In genomic region chr13:60617863-60618733, GRCh38 we compare ENCODE assay signal across 13 cellular contexts.
DNase-seq lines count a peak whose midpoint lies in the region; FAIRE-seq and TF ChIP-seq lines count a peak whose summit lies in the region.
"Had no signal": no experiment of that assay in that cellular context is flagged by ENCODE, and none has a peak within 500 bp of the region (broad histone marks: within the 10 kb centered on the region; RNA-seq: fewer than 3 reads in every experiment).

No MANE protein-coding gene starts in this region.

- no TSS peak for BruUV-seq in endothelial cell of umbilical vein (replicated peaks; lab: Mats Ljungman, UMichigan)

- no peak overlapping the region for H2BK15ac ChIP-seq in neuronal stem cell (ENCODE audit: low read length)

- H3K9ac ChIP-seq in NT2/D1 (ENCODE audit: insufficient read length, low read depth) (no peak overlapping the region), endothelial cell of umbilical vein (replicated peaks; ENCODE audit: extremely low read depth, insufficient read depth, low read length) (no peak overlapping the region), neuronal stem cell (ENCODE audit: low read depth, low read length, poor library complexity) (no peak overlapping the region)

- H3K27me3 ChIP-seq in NT2/D1 (ENCODE audit: insufficient read depth, insufficient read length) (no peaks in the 10 kb centered on the region), endothelial cell of umbilical vein (ENCODE audit: control insufficient read depth in 2 of 2, insufficient read depth in 2 of 2, low read length in 2 of 2) (peaks cover 7 to 18% of the 10 kb centered on the region in 2 experiments), neuronal stem cell (ENCODE audit: control insufficient read depth in 3 of 3, insufficient read depth in 3 of 3, low read depth in 1 of 3, low read length in 3 of 3) (no peaks in the 10 kb centered on the region), spleen (replicated peaks in 1 of 7) (no peaks in the 10 kb centered on the region)
- H3K27me3 ChIP-seq: colonic mucosa had no signal

- no CpG with 5 or more reads among the region's 5 CpGs for WGBS in neuronal stem cell (ENCODE audit: extremely low coverage in 2 of 2, insufficient read length in 2 of 2, insufficient replicate concordance in 1 of 2), 2 donors
- WGBS in spleen, 5 donors: 80 to 92% (median 88%) methylated on average over 5 of the region's 5 CpGs

- H3K14ac ChIP-seq in neuronal stem cell (ENCODE audit: low read length): no peak overlapping the region

- CTCF ChIA-PET in endothelial cell of umbilical vein (lab: Charles Lee): interaction anchor here (0.7 to 4.9 kb wide), 12 partner anchors 10 to 1336 kb away, joined by 3 to 57 read pairs (median 6); no protein-coding TSS in a partner anchor

- H3K27ac ChIP-seq in endothelial cell of umbilical vein (ENCODE audit: insufficient read depth, low read depth, low read length) (no peak overlapping the region), neuronal stem cell (replicated peaks; ENCODE audit: low read length) (no peak overlapping the region), spleen (no peak overlapping the region)
- H3K27ac ChIP-seq: colonic mucosa had no signal

- H2AK5ac ChIP-seq in neuronal stem cell (ENCODE audit: low read depth, low read length): no peak overlapping the region

- POLR2A ChIA-PET in endothelial cell of umbilical vein (lab: Charles Lee): no interaction called here

- H2BK5ac ChIP-seq in neuronal stem cell (ENCODE audit: low read length): no peak overlapping the region

- in situ Hi-C loops in G401 (cut with HindIII; ENCODE audit: low sequenced_read_pairs): no loop called here

- H3K79me2 ChIP-seq in endothelial cell of umbilical vein (ENCODE audit: control insufficient read depth, insufficient read depth, low read length): no peaks in the 10 kb centered on the region

- no peak for TF ChIP-seq POLR2A in endothelial cell of umbilical vein (IDR thresholded peaks at IDR 0.05; ENCODE audit: low read depth, low read length)
- no peak for TF ChIP-seq POLR2A in spleen (IDR thresholded peaks at IDR 0.05)

- no peaks in the 10 kb centered on the region for H3K9me3 ChIP-seq in NT2/D1 (ENCODE audit: insufficient read depth, low read length)
- H3K9me3 ChIP-seq in endothelial cell of umbilical vein (replicated peaks; ENCODE audit: control insufficient read depth, insufficient read depth, low read length): no peaks in the 10 kb centered on the region
- H3K9me3 ChIP-seq in neuronal stem cell (replicated peaks in 1 of 2; ENCODE audit: control insufficient read depth in 2 of 2, insufficient read depth in 1 of 2, low read depth in 1 of 2, low read length in 2 of 2): no peaks in the 10 kb centered on the region
- no peaks in the 10 kb centered on the region for H3K9me3 ChIP-seq in spleen
- H3K9me3 ChIP-seq: colonic mucosa had no signal

- H4K91ac ChIP-seq in neuronal stem cell (ENCODE audit: low read depth, low read length, poor library complexity): no peak overlapping the region

- H2BK12ac ChIP-seq in neuronal stem cell (ENCODE audit: low read length): no peak overlapping the region

- H2AFZ ChIP-seq in endothelial cell of umbilical vein (ENCODE audit: low read depth, low read length) (no peak overlapping the region), neuronal stem cell (ENCODE audit: low read length) (peak overlapping the region; percentile 31)

- DNase-seq in G401 (ENCODE audit: low spot score) (peak; percentile 8), NT2/D1 (ENCODE audit: low read depth, low spot score) (peak; percentile 27), endothelial cell of umbilical vein (ENCODE audit: low read depth, low spot score) (peak; percentile 33), neuronal stem cell (ENCODE audit: low spot score) (no peak), spleen (no peak), SKM-1 treated with dmso at 0.1 percent for 144 hours (lab: John Stamatoyannopoulos, UW; ENCODE audit: unreplicated experiment) (no peak)
- no peak for DNase-seq in stimulated activated naive CD4-positive, alpha-beta T cell treated with Interleukin-2 at 50 U/mL for 16 hours (lab: John Stamatoyannopoulos, UW)
- no peak for DNase-seq in activated effector memory CD4-positive, alpha-beta T cell treated with Interleukin-2 at 50 U/mL for 16 hours
- DNase-seq: activated CD8-positive, alpha-beta T cell treated with anti-CD3 and anti-CD28 coated beads, Interleukin-2, amount 10 ng/mL, durations not matched to agents 7 days and 5 days; colonic mucosa; naive thymus-derived CD4-positive, alpha-beta T cell; NCI-H2171 treated with DMSO at 0.1 percent for 48 hours had no signal

- TF ChIP-seq CTCF in endothelial cell of umbilical vein (IDR thresholded peaks at IDR 0.05; ENCODE audit: extremely low read depth in 1 of 2, insufficient read depth in 1 of 2, low read depth in 1 of 2, low read length in 2 of 2) (peak; percentile 18 to 37), spleen (IDR thresholded peaks at IDR 0.05 in 8 of 11, conservative IDR thresholded peaks at IDR 0.05 in 3 of 11) (no peak)

- H3K4me2 ChIP-seq in endothelial cell of umbilical vein (ENCODE audit: insufficient read depth, low read length): no peak overlapping the region
- no peak overlapping the region for H3K4me2 ChIP-seq in neuronal stem cell (ENCODE audit: insufficient read depth, low read length, poor library complexity, severe bottlenecking)

- no peak overlapping the region for H3K4ac ChIP-seq in neuronal stem cell (ENCODE audit: low read length)

- no peaks in the 10 kb centered on the region for H3K79me1 ChIP-seq in neuronal stem cell (ENCODE audit: low read depth, low read length)

- H3K36me3 ChIP-seq in NT2/D1 (ENCODE audit: insufficient read depth, insufficient read length, low read length) (no peaks in the 10 kb centered on the region), endothelial cell of umbilical vein (ENCODE audit: control insufficient read depth in 2 of 2, extremely low read depth in 1 of 2, insufficient read depth in 2 of 2, low read length in 2 of 2) (no peaks in the 10 kb centered on the region), neuronal stem cell (replicated peaks in 1 of 2; ENCODE audit: control insufficient read depth in 2 of 2, insufficient read depth in 2 of 2, low read length in 2 of 2) (no peaks in the 10 kb centered on the region), spleen (no peaks in the 10 kb centered on the region)
- H3K36me3 ChIP-seq: colonic mucosa had no signal

- no peaks in the 10 kb centered on the region for H4K20me1 ChIP-seq in endothelial cell of umbilical vein (replicated peaks; ENCODE audit: control insufficient read depth, extremely low read depth, insufficient read depth, low read length)

- H3K23ac ChIP-seq in neuronal stem cell (ENCODE audit: low read depth, low read length, poor library complexity): no peak overlapping the region

- no peak overlapping the region for H2BK120ac ChIP-seq in neuronal stem cell (ENCODE audit: low read depth, low read length)

- dilution Hi-C loops in endothelial cell of umbilical vein (cut with MboI; ENCODE audit: extremely low pct_ligation_motif_present, low sequenced_read_pairs): no loop called here

- H3K4me1 ChIP-seq in NT2/D1 (ENCODE audit: insufficient read depth, insufficient read length): no peaks in the 10 kb centered on the region
- H3K4me1 ChIP-seq in endothelial cell of umbilical vein (ENCODE audit: control insufficient read depth, extremely low read depth, insufficient read depth, low read length): no peaks in the 10 kb centered on the region
- no peaks in the 10 kb centered on the region for H3K4me1 ChIP-seq in neuronal stem cell (ENCODE audit: control insufficient read depth in 2 of 2, insufficient read depth in 1 of 2, low read depth in 1 of 2, low read length in 2 of 2)
- H3K4me1 ChIP-seq in spleen: no peaks in the 10 kb centered on the region
- H3K4me1 ChIP-seq: colonic mucosa had no signal

- H3K18ac ChIP-seq in neuronal stem cell (ENCODE audit: low read length): no peak overlapping the region

- no peak for FAIRE-seq in endothelial cell of umbilical vein (lab: Jason Lieb, UNC)
- FAIRE-seq: GM18507 had no signal

- H4K8ac ChIP-seq in neuronal stem cell (ENCODE audit: low read depth, low read length): no peak overlapping the region

- no peaks in the 10 kb centered on the region for H3K9me1 ChIP-seq in endothelial cell of umbilical vein (replicated peaks; ENCODE audit: control insufficient read depth, extremely low read depth, insufficient read depth, low read length)

- intact Hi-C loops in endothelial cell of umbilical vein (cut with micrococcal nuclease): loop anchor here (1.0 kb wide), 2 partner anchors 145 to 169 kb away; no protein-coding TSS in a partner anchor
- intact Hi-C loops in spleen (cut with DNase I; ENCODE audit: low total_unique reads): no loop called here

- H3K4me3 ChIP-seq in NT2/D1 (ENCODE audit: insufficient read length, low read depth): no peak overlapping the region
- no peak overlapping the region for H3K4me3 ChIP-seq in endothelial cell of umbilical vein (replicated peaks in 1 of 3; ENCODE audit: insufficient read depth in 1 of 3, low read depth in 1 of 3, low read length in 3 of 3)
- H3K4me3 ChIP-seq in neuronal stem cell (ENCODE audit: low read length in 2 of 2): no peak overlapping the region
- H3K4me3 ChIP-seq in spleen: no peak overlapping the region
- H3K4me3 ChIP-seq: colonic mucosa had no signal

TF ChIP-seq in endothelial cell of umbilical vein, 7 proteins besides CTCF, POLR2A, EP300 and RAD21:
- TF ChIP-seq POLR2AphosphoS5 (IDR thresholded peaks at IDR 0.05; ENCODE audit: insufficient read depth, low read depth, low read length) (no peak), FOS (IDR thresholded peaks at IDR 0.05; ENCODE audit: borderline replicate concordance, insufficient read depth, low read length) (no peak), GATA2 (IDR thresholded peaks at IDR 0.05; ENCODE audit: insufficient read depth, insufficient read length, low read depth, low read length) (no peak), MYC (IDR thresholded peaks at IDR 0.05; ENCODE audit: low read depth, low read length) (no peak), JUN (IDR thresholded peaks at IDR 0.05; ENCODE audit: borderline replicate concordance, insufficient read depth, insufficient read length, low read depth) (no peak)

Comparison
In these comparisons a context has a peak if more than half of its experiments do, and no peak if none do; other contexts are left out.
1. DNase-seq: peak in G401 (single experiment), NT2/D1 (single experiment) and endothelial cell of umbilical vein (single experiment); none in neuronal stem cell (single experiment), spleen (single experiment), SKM-1 treated with dmso at 0.1 percent for 144 hours (single experiment), stimulated activated naive CD4-positive, alpha-beta T cell treated with Interleukin-2 at 50 U/mL for 16 hours (single experiment) and activated effector memory CD4-positive, alpha-beta T cell treated with Interleukin-2 at 50 U/mL for 16 hours (single experiment).
2. CTCF ChIP-seq: peak in endothelial cell of umbilical vein (2 of 2); none in spleen (0 of 11).